In genomic region chr19:29605653-29606419, GRCh38 we compare ENCODE assay signal across 8 cellular contexts. TPM values are rescaled to one million over a fixed set of nuclear protein-coding genes. Genes with fewer than 3 reads are reported as not detected.
A peak's percentile ranks its signal among the peaks of the same experiment; 100 is the strongest.
DNase-seq lines count a peak whose midpoint lies in the region; ATAC-seq and TF ChIP-seq lines count a peak whose summit lies in the region.

A gene with protein sequence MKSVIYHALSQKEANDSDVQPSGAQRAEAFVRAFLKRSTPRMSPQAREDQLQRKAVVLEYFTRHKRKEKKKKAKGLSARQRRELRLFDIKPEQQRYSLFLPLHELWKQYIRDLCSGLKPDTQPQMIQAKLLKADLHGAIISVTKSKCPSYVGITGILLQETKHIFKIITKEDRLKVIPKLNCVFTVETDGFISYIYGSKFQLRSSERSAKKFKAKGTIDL (plus strand): TSS chr19:29606283. CDS start chr19:29606319, 36 bp downstream.

- no peaks in the 10 kb centered on the region for H3K9me3 Mint-ChIP-seq in activated naive CD4-positive, alpha-beta T cell treated with anti-CD3 and anti-CD28 coated beads, Interleukin-2, amount 50 U/mL, for 72 hours

- no peaks in the 10 kb centered on the region for H4K20me1 ChIP-seq in osteoblast (ENCODE audit: insufficient read depth, low read length)

- peak; percentile 87 for DNase-seq in GM04504 (ENCODE audit: low read depth)
- DNase-seq in NCI-H1048 (lab: John Stamatoyannopoulos, UW): peak; percentile 92
- peak; percentile 86 for DNase-seq in SKM-1 (lab: John Stamatoyannopoulos, UW; ENCODE audit: unreplicated experiment)
- DNase-seq in activated naive CD4-positive, alpha-beta T cell treated with anti-CD3 and anti-CD28 coated beads, Interleukin-2, amount 50 U/mL, for 72 hours (ENCODE audit: low spot score in 2 of 2): peak; percentile 95 to 97
- peak; percentile 94 for DNase-seq in glomerular visceral epithelial cell (ENCODE audit: extremely low spot score)
- DNase-seq in osteoblast (ENCODE audit: insufficient read length, low spot score, missing footprints): peak; percentile 99
- peak; percentile 95 for DNase-seq in thoracic aorta (ENCODE audit: low spot score)

- peak within 1 kb of the TSS; percentile 95 for H3K4me2 ChIP-seq in osteoblast (ENCODE audit: insufficient read depth, low read length)

- H3K27me3 ChIP-seq in osteoblast (ENCODE audit: insufficient read depth, low read length) (no peaks in the 10 kb centered on the region), thoracic aorta (replicated peaks; ENCODE audit: insufficient read depth) (no peaks in the 10 kb centered on the region)

- TF ChIP-seq CTCF in osteoblast (IDR thresholded peaks at IDR 0.05; ENCODE audit: extremely low read depth, low read depth, low read length) (no peak), thoracic aorta (IDR thresholded peaks at IDR 0.05) (no peak)

- peaks cover 21 to 25% of the 10 kb centered on the region in 2 donors for H3K36me3 Mint-ChIP-seq in activated naive CD4-positive, alpha-beta T cell treated with anti-CD3 and anti-CD28 coated beads, Interleukin-2, amount 50 U/mL, for 72 hours

- H3K9me3 ChIP-seq in osteoblast (ENCODE audit: low read depth, low read length): no peaks in the 10 kb centered on the region
- no peaks in the 10 kb centered on the region for H3K9me3 ChIP-seq in thoracic aorta

- H2AFZ ChIP-seq in osteoblast (ENCODE audit: low read length): peak within 1 kb of the TSS; percentile 99

- H3K79me2 ChIP-seq in osteoblast (ENCODE audit: insufficient read depth, low read length): peaks cover 20% of the 10 kb centered on the region

- H3K4me3 ChIP-seq in osteoblast (ENCODE audit: insufficient read depth, low read length): peak within 1 kb of the TSS; percentile 92
- peak within 1 kb of the TSS; percentile 96 for H3K4me3 ChIP-seq in thoracic aorta

- ATAC-seq in HG02571 (IDR thresholded peaks at IDR 0.05; ENCODE audit: unreplicated experiment) (peak; percentile 75), thoracic aorta (ENCODE audit: insufficient number of reproducible peaks, low FRiP score, low read depth) (peak; percentile 79)
- ATAC-seq in activated naive CD4-positive, alpha-beta T cell treated with anti-CD3 and anti-CD28 coated beads, Interleukin-2, amount 50 U/mL, for 72 hours: peak; percentile 90 to 91

- H3K4me1 ChIP-seq in osteoblast (ENCODE audit: insufficient read depth, low read length) (peaks cover 12% of the 10 kb centered on the region), thoracic aorta (ENCODE audit: control insufficient read depth in 1 of 2, low read depth in 2 of 2) (peaks cover 5 to 16% of the 10 kb centered on the region in 2 donors)

- peak within 1 kb of the TSS; percentile 97 to 100 for H3K27ac Mint-ChIP-seq in activated naive CD4-positive, alpha-beta T cell treated with anti-CD3 and anti-CD28 coated beads, Interleukin-2, amount 50 U/mL, for 72 hours

- H3K27ac ChIP-seq in osteoblast (ENCODE audit: low read depth, low read length): peak within 1 kb of the TSS; percentile 97
- peak within 1 kb of the TSS; percentile 94 to 97 for H3K27ac ChIP-seq in thoracic aorta

- H3K36me3 ChIP-seq in osteoblast (ENCODE audit: insufficient read depth, low read length) (peaks cover 12% of the 10 kb centered on the region), thoracic aorta (no peaks in the 10 kb centered on the region)

RNA-seq across cellular contexts. Expression of the gene that starts here (rescaled TPM):
- total RNA-seq in activated naive CD4-positive, alpha-beta T cell treated with anti-CD3 and anti-CD28 coated beads, Interleukin-2, amount 50 U/mL, for 72 hours: 10 to 100 TPM; 83.7 to 90.7 TPM
- total RNA-seq in osteoblast (59.4 and 61.0 TPM in 2 replicates), thoracic aorta (10 to 100 TPM; 57.2 to 58.8 TPM)

Comparison
In these comparisons a context has a peak if more than half of its experiments do, and no peak if none do; other contexts are left out.
1. Peak in every context shown above with its lines: DNase-seq, ATAC-seq, H3K4me3 ChIP-seq and H3K27ac ChIP-seq.